1 cellular context compared by ENCODE assay signal in the genomic region with DNA sequence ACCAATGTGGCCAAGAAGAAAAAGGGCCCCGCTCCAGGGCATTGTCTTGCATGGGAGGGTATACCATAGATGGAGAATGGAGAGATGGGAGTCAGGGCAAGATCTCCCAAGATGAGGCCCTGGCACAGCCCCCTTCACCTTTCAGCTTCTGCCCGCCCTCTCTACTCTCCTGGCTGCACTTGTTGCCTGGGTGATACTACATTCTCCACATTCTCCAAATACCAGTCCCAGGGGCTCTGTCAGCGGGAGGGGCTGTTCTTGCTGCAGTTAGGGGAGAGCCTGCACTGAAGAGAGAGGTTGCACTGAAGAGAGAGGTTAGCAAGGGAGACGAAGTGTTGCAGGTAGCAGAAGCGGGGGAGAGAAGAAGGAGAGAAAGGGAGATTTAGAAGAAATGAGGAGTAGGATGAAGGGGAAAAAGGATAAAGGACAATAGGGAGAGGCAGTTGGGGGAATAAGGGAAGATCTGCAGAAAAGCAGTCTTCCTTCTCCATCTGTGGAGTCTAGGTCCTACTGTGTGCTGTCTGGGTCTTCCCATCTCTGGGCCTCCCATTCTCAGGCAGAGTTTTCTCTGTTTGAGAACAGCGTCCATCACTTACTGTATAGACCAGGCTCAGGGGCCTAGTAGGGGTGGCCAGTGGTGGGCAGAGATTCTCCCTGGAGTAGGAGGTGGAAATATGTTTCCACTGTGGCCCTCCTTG.
TF ChIP-seq lines count a peak whose summit lies in the region.

No MANE protein-coding gene starts in this region.

TF ChIP-seq in HCT116, 20 proteins besides CTCF, POLR2A, EP300 and RAD21:
- no peak for TF ChIP-seq ELF1 (IDR thresholded peaks at IDR 0.05; ENCODE audit: borderline replicate concordance, low read depth)
- no peak for TF ChIP-seq YY1 (IDR thresholded peaks at IDR 0.05; ENCODE audit: extremely low read depth, insufficient replicate concordance, low read depth, low read length)
- no peak for TF ChIP-seq CBX3 (IDR thresholded peaks at IDR 0.05; ENCODE audit: low read depth)
- no peak for TF ChIP-seq EZH2 (IDR thresholded peaks at IDR 0.05)
- TF ChIP-seq TCF7L2 (IDR thresholded peaks at IDR 0.05; ENCODE audit: borderline replicate concordance, extremely low read depth, insufficient read depth, insufficient read length), result no peak
- TF ChIP-seq JUND (IDR thresholded peaks at IDR 0.05), result no peak
- TF ChIP-seq, protein P1, sequence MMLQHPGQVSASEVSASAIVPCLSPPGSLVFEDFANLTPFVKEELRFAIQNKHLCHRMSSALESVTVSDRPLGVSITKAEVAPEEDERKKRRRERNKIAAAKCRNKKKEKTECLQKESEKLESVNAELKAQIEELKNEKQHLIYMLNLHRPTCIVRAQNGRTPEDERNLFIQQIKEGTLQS (IDR thresholded peaks at IDR 0.05), result no peak
- TF ChIP-seq ZNF274 (IDR thresholded peaks at IDR 0.05; ENCODE audit: low read depth, low read length), result no peak
- no peak for TF ChIP-seq EGR1 (IDR thresholded peaks at IDR 0.05; ENCODE audit: low read depth)
TF ChIP-seq in HCT116: peak in this region for 0.
